ENCODE assay signal across 14 cellular contexts in the genomic region with DNA sequence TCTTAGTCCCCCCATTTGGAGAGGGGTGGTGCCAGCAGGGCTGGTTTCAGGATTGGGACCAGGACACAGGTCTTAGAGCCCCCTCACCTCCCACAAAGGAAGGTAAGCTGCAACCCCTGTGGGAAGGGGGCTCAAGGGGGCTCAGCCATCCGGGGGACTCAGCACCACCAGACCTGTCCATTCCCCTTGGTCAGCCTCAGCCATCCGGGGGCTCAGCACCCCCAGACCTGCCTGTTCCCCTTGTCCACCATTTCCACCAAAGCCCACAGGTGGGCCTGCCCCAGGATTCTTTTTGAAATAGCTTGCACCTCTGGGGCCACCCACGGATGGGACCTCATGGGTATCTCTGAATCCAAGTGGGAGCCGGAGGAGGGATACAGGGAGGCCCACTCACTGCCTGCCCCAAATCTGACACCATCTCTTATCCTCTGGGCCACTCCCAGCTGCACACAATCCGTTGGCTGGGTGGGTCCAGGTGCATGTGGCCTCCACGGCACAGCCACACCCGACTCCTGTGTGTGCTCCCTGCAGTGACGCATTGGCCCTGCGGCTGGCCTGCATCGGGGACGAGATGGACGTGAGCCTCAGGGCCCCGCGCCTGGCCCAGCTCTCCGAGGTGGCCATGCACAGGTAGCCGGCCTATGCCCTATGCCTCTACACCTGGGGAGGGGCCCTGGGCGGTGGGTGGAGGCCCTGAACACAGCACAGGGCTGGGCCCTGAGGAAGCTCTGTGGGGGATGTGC. TPM values are rescaled to one million over a fixed set of nuclear protein-coding genes. Genes with fewer than 3 reads are reported as not detected.
A peak's percentile ranks its signal among the peaks of the same experiment; 100 is the strongest.
DNase-seq lines count a peak whose midpoint lies in the region; ATAC-seq, FAIRE-seq and TF ChIP-seq lines count a peak whose summit lies in the region.
"Had no signal": no experiment of that assay in that cellular context is flagged by ENCODE, and none has a peak within 500 bp of the region (broad histone marks: within the 10 kb centered on the region; RNA-seq: fewer than 3 reads in every experiment).

No MANE protein-coding gene starts in this region.

- H3K4me2 ChIP-seq in PC-9 (peak overlapping the region; percentile 73), keratinocyte (ENCODE audit: control insufficient read depth, extremely low read depth, insufficient read depth, low read depth, low read length) (peak overlapping the region; percentile 92)

- peak overlapping the region; percentile 83 for H3K9ac ChIP-seq in keratinocyte (ENCODE audit: control insufficient read depth, extremely low read depth, insufficient read depth, low read length)

- peaks cover 4% of the 10 kb centered on the region; the same call in 1 of the 2 replicates for H3K36me3 ChIP-seq in PC-9 (ENCODE audit: low read depth)
- H3K36me3 ChIP-seq in keratinocyte (ENCODE audit: control insufficient read depth in 2 of 2, extremely low read depth in 1 of 2, insufficient read depth in 2 of 2, low read length in 2 of 2) = peaks cover 10% of the 10 kb centered on the region in 2 experiments

- no peak for ATAC-seq in HG02981 (IDR thresholded peaks at IDR 0.05; ENCODE audit: unreplicated experiment)

- H3K27ac ChIP-seq in AG04450 (ENCODE audit: low read depth, low read length) = peak overlapping the region; percentile 39
- peak overlapping the region; percentile 92 for H3K27ac ChIP-seq in PC-9
- H3K27ac ChIP-seq in keratinocyte (ENCODE audit: control insufficient read depth, insufficient read depth, low read length) = peak overlapping the region; percentile 96
- H3K27ac ChIP-seq: upper lobe of right lung had no signal

- no peak overlapping the region for H3K4me3 ChIP-seq in AG04450 (ENCODE audit: low read depth, low read length)
- peak overlapping the region; percentile 10; the same call in 1 of the 2 replicates for H3K4me3 ChIP-seq in PC-9
- peak overlapping the region; percentile 1 to 57 (median 48) for H3K4me3 ChIP-seq in keratinocyte (ENCODE audit: control insufficient read depth in 2 of 3, extremely low read depth in 1 of 3, insufficient read depth in 2 of 3, low read depth in 1 of 3, low read length in 3 of 3)
- H3K4me3 ChIP-seq: skin epidermis, upper lobe of right lung had no signal

- H4K20me1 ChIP-seq in PC-9 (ENCODE audit: insufficient read depth) (peaks cover 12% of the 10 kb centered on the region; the same call in 1 of the 2 replicates), keratinocyte (ENCODE audit: control insufficient read depth, extremely low read depth, insufficient read depth, low read length) (no peaks in the 10 kb centered on the region)

- peak; percentile 69 for FAIRE-seq in keratinocyte (lab: Jason Lieb, UNC)
- FAIRE-seq: islet of Langerhans had no signal

- dilution Hi-C loops in keratinocyte (cut with MboI; ENCODE audit: extremely low pct_ligation_motif_present, low sequenced_read_pairs) = no loop called here

- TSS peak; percentile 82 for BruUV-seq in PC-9 (replicated peaks; lab: Mats Ljungman, UMichigan)

- H3K9me3 ChIP-seq in AG04450 (ENCODE audit: control insufficient read depth, insufficient read depth, low read length) = no peaks in the 10 kb centered on the region
- no peaks in the 10 kb centered on the region for H3K9me3 ChIP-seq in PC-9 (ENCODE audit: insufficient read depth, low read depth)
- no peaks in the 10 kb centered on the region for H3K9me3 ChIP-seq in keratinocyte (ENCODE audit: control insufficient read depth, low read depth, low read length)
- H3K9me3 ChIP-seq: upper lobe of right lung had no signal

- no peaks in the 10 kb centered on the region for H3K9me1 ChIP-seq in keratinocyte (ENCODE audit: control insufficient read depth, extremely low read depth, insufficient read depth, low read length)

- H3K27me3 ChIP-seq in AG04450 (ENCODE audit: control insufficient read depth, insufficient read depth, low read length) (no peaks in the 10 kb centered on the region), PC-9 (ENCODE audit: insufficient read depth, low read depth) (no peaks in the 10 kb centered on the region), keratinocyte (ENCODE audit: control insufficient read depth, extremely low read depth, insufficient read depth, low read length) (no peaks in the 10 kb centered on the region)
- H3K27me3 ChIP-seq: upper lobe of right lung had no signal

- peaks cover 46% of the 10 kb centered on the region for H3K4me1 ChIP-seq in PC-9 (replicated peaks; ENCODE audit: insufficient read depth)
- peaks cover 31% of the 10 kb centered on the region for H3K4me1 ChIP-seq in keratinocyte (ENCODE audit: control insufficient read depth, extremely low read depth, insufficient read depth, low read length)

- no peak overlapping the region for H2AFZ ChIP-seq in PC-9
- peak overlapping the region; percentile 22 for H2AFZ ChIP-seq in keratinocyte (ENCODE audit: control insufficient read depth, low read length)

- no peak for DNase-seq in AG04450 (ENCODE audit: low read depth, low spot score)
- DNase-seq in PC-9 = peak; percentile 91 to 95
- DNase-seq in keratinocyte (ENCODE audit: low read depth, low spot score) = peak; percentile 73
- no peak for DNase-seq in NCI-H2196 treated with DMSO at 0.1 percent for 48 hours (lab: John Stamatoyannopoulos, UW; ENCODE audit: unreplicated experiment)
- no peak for DNase-seq in globus pallidus (ENCODE audit: low spot score)
- DNase-seq: activated CD4-positive, alpha-beta T cell treated with anti-CD3 and anti-CD28 coated beads, Interleukin-2, amount 50 U/mL, for 4 hours; activated naive CD4-positive, alpha-beta T cell treated with anti-CD3 and anti-CD28 coated beads for 36 hours; DMS79 treated with DMSO at 0.1 percent for 48 hours; NCI-H2029 treated with DMSO at 0.1 percent for 48 hours; OCI-M1; upper lobe of right lung had no signal

- CTCF ChIA-PET in AG04450 (lab: Charles Lee) (interaction anchor here (0.7 kb wide), 1 partner anchor 32 kb away, joined by 3 read pairs; no protein-coding TSS in a partner anchor), PC-9 (lab: Charles Lee) (interaction anchor here (0.7 kb wide), 1 partner anchor 259 kb away, joined by 3 read pairs; no protein-coding TSS in a partner anchor)

- POLR2A ChIA-PET in AG04450 (lab: Yijun Ruan, JAX) (interaction anchor here (0.6 kb wide), 2 partner anchors 289 to 326 kb away, joined by 3 read pairs; no protein-coding TSS in a partner anchor), PC-9 (lab: Charles Lee; ENCODE audit: unreplicated experiment) (interaction anchor here (0.5 to 0.6 kb wide), 3 partner anchors 17 to 1419 kb away, joined by 6 to 20 read pairs (median 13); a partner anchor contains a TSS)

- no peak for TF ChIP-seq CTCF in AG04450 (IDR thresholded peaks at IDR 0.05; ENCODE audit: low read depth, low read length)
- TF ChIP-seq CTCF in PC-9 (conservative IDR thresholded peaks at IDR 0.05) = no peak
- no peak for TF ChIP-seq CTCF in keratinocyte (optimal IDR thresholded peaks at IDR 0.05 in 1 of 3, IDR thresholded peaks at IDR 0.05 in 1 of 3, conservative IDR thresholded peaks at IDR 0.05 in 1 of 3; ENCODE audit: extremely low read depth in 1 of 3, insufficient read depth in 2 of 3, low read length in 3 of 3)

- no peaks in the 10 kb centered on the region for H3K9me2 ChIP-seq in PC-9 (ENCODE audit: insufficient read depth)

- intact Hi-C loops in PC-9 (cut with micrococcal nuclease; ENCODE audit: unreplicated experiment) = loop anchor here (1.0 to 10.0 kb wide), 4 partner anchors 33 to 264 kb away; no protein-coding TSS in a partner anchor

- H3K79me2 ChIP-seq in PC-9 (ENCODE audit: low read depth) (no peaks in the 10 kb centered on the region; the same call in 1 of the 2 replicates), keratinocyte (ENCODE audit: control insufficient read depth, insufficient read depth, low read length) (no peaks in the 10 kb centered on the region)

- peaks cover 54% of the 10 kb centered on the region for H3F3A ChIP-seq in PC-9 (ENCODE audit: insufficient read depth, low read depth)

RNA-seq across cellular contexts. Expression of a gene that starts 15.9 kb away (rescaled TPM):
- polyA plus RNA-seq in AG04450 (2011; rRNA removed) = 10.5 and 12.0 TPM in 2 replicates
- polyA minus RNA-seq in AG04450 (2011; rRNA and poly(A)+ RNA removed) = 5.6 and 8.1 TPM in 2 replicates
- 31.4 and 35.5 TPM in 2 replicates for total RNA-seq in PC-9 (2021)
- polyA plus RNA-seq in keratinocyte = 13.9 to 17.1 TPM (median 15.6 TPM) in 3 replicates
- 4.3 TPM for polyA plus RNA-seq in keratinocyte (2011; ENCODE audit: low read depth)
- 11.1 and 18.2 TPM in 2 replicates for polyA plus RNA-seq in keratinocyte (2011; cell fraction: cytosol; rRNA removed)
- 10.0 and 12.8 TPM in 2 replicates for polyA plus RNA-seq in keratinocyte (2011; cell fraction: nucleus; rRNA removed)
- 12.3 and 16.4 TPM in 2 replicates for polyA plus RNA-seq in keratinocyte (2012; ENCODE audit: low replicate concordance)
- polyA minus RNA-seq in keratinocyte = 7.4 to 8.9 TPM (median 8.4 TPM) in 3 replicates
- 8.8 TPM for polyA minus RNA-seq in keratinocyte (2011; cell fraction: cytosol; rRNA and poly(A)+ RNA removed)
- polyA minus RNA-seq in keratinocyte (2011; cell fraction: nucleus; rRNA and poly(A)+ RNA removed) = 5.2 and 7.3 TPM in 2 replicates

RNA-seq across cellular contexts. Expression of a gene that starts 16.8 kb away (rescaled TPM):
- not detected in 2 replicates for polyA plus RNA-seq in AG04450 (2011; rRNA removed)
- polyA minus RNA-seq in AG04450 (2011; rRNA and poly(A)+ RNA removed) = not detected in 2 replicates
- 10.6 and 14.5 TPM in 2 replicates for total RNA-seq in PC-9 (2021)
- 2.9 to 4.6 TPM (median 4.4 TPM) in 3 replicates for polyA plus RNA-seq in keratinocyte
- 4.3 TPM for polyA plus RNA-seq in keratinocyte (2011; ENCODE audit: low read depth)
- polyA plus RNA-seq in keratinocyte (2011; cell fraction: cytosol; rRNA removed) = 4.2 and 6.5 TPM in 2 replicates
- 4.7 and 6.8 TPM in 2 replicates for polyA plus RNA-seq in keratinocyte (2011; cell fraction: nucleus; rRNA removed)
- 6.0 and 7.7 TPM in 2 replicates for polyA plus RNA-seq in keratinocyte (2012; ENCODE audit: low replicate concordance)
- polyA minus RNA-seq in keratinocyte = 1.5 to 2.6 TPM (median 2.0 TPM) in 3 replicates
- polyA minus RNA-seq in keratinocyte (2011; cell fraction: cytosol; rRNA and poly(A)+ RNA removed) = 7.3 TPM
- polyA minus RNA-seq in keratinocyte (2011; cell fraction: nucleus; rRNA and poly(A)+ RNA removed) = 1.2 and 1.8 TPM in 2 replicates

RNA-seq across cellular contexts. Expression of a gene that starts 24.0 kb away (rescaled TPM):
- 107 and 146 TPM in 2 replicates for polyA plus RNA-seq in AG04450 (2011; rRNA removed)
- polyA minus RNA-seq in AG04450 (2011; rRNA and poly(A)+ RNA removed) = 17.3 and 23.5 TPM in 2 replicates
- 243 and 308 TPM in 2 replicates for total RNA-seq in PC-9 (2021)
- 139 to 405 TPM (median 155 TPM) in 3 replicates for polyA plus RNA-seq in keratinocyte
- polyA plus RNA-seq in keratinocyte (2011; ENCODE audit: low read depth) = 30.9 TPM
- polyA plus RNA-seq in keratinocyte (2011; cell fraction: cytosol; rRNA removed) = 137 and 469 TPM in 2 replicates
- 106 and 193 TPM in 2 replicates for polyA plus RNA-seq in keratinocyte (2011; cell fraction: nucleus; rRNA removed)
- 172 and 342 TPM in 2 replicates for polyA plus RNA-seq in keratinocyte (2012; ENCODE audit: low replicate concordance)
- polyA minus RNA-seq in keratinocyte = 38.9 to 73.0 TPM (median 41.2 TPM) in 3 replicates
- 432 TPM for polyA minus RNA-seq in keratinocyte (2011; cell fraction: cytosol; rRNA and poly(A)+ RNA removed)
- polyA minus RNA-seq in keratinocyte (2011; cell fraction: nucleus; rRNA and poly(A)+ RNA removed) = 74.4 and 89.7 TPM in 2 replicates

RNA-seq across cellular contexts. Expression of a gene that starts 38.1 kb away (rescaled TPM):
- 17.5 and 18.8 TPM in 2 replicates for polyA plus RNA-seq in AG04450 (2011; rRNA removed)
- 17.1 and 19.6 TPM in 2 replicates for polyA minus RNA-seq in AG04450 (2011; rRNA and poly(A)+ RNA removed)
- total RNA-seq in PC-9 (2021) = 7.8 and 11.2 TPM in 2 replicates
- polyA plus RNA-seq in keratinocyte = 3.5 to 6.0 TPM (median 3.9 TPM) in 3 replicates
- polyA plus RNA-seq in keratinocyte (2011; ENCODE audit: low read depth) = 4.1 TPM
- 6.3 and 7.2 TPM in 2 replicates for polyA plus RNA-seq in keratinocyte (2011; cell fraction: cytosol; rRNA removed)
- 5.5 and 5.6 TPM in 2 replicates for polyA plus RNA-seq in keratinocyte (2011; cell fraction: nucleus; rRNA removed)
- 2.8 and 7.4 TPM in 2 replicates for polyA plus RNA-seq in keratinocyte (2012; ENCODE audit: low replicate concordance)
- polyA minus RNA-seq in keratinocyte = 3.8 to 8.6 TPM (median 4.2 TPM) in 3 replicates
- polyA minus RNA-seq in keratinocyte (2011; cell fraction: cytosol; rRNA and poly(A)+ RNA removed) = 2.3 TPM
- polyA minus RNA-seq in keratinocyte (2011; cell fraction: nucleus; rRNA and poly(A)+ RNA removed) = 1.7 and 2.2 TPM in 2 replicates

RNA-seq across cellular contexts. Expression of a gene that starts 59.6 kb away (rescaled TPM):
- polyA plus RNA-seq in AG04450 (2011; rRNA removed) = 5.7 and 9.0 TPM in 2 replicates
- polyA minus RNA-seq in AG04450 (2011; rRNA and poly(A)+ RNA removed) = 6.1 and 10.0 TPM in 2 replicates
- 97.0 and 113 TPM in 2 replicates for total RNA-seq in PC-9 (2021)
- 22.1 to 30.4 TPM (median 28.0 TPM) in 3 replicates for polyA plus RNA-seq in keratinocyte
- polyA plus RNA-seq in keratinocyte (2011; ENCODE audit: low read depth) = 7.7 TPM
- 23.0 and 39.6 TPM in 2 replicates for polyA plus RNA-seq in keratinocyte (2011; cell fraction: cytosol; rRNA removed)
- 26.5 and 38.5 TPM in 2 replicates for polyA plus RNA-seq in keratinocyte (2011; cell fraction: nucleus; rRNA removed)
- polyA plus RNA-seq in keratinocyte (2012; ENCODE audit: low replicate concordance) = 30.2 and 46.8 TPM in 2 replicates
- 48.8 to 114 TPM (median 49.9 TPM) in 3 replicates for polyA minus RNA-seq in keratinocyte
- 42.0 TPM for polyA minus RNA-seq in keratinocyte (2011; cell fraction: cytosol; rRNA and poly(A)+ RNA removed)
- polyA minus RNA-seq in keratinocyte (2011; cell fraction: nucleus; rRNA and poly(A)+ RNA removed) = 18.8 and 19.5 TPM in 2 replicates

Comparison
In these comparisons a context has a peak if more than half of its experiments do, and no peak if none do; other contexts are left out.
1. DNase-seq: peak in PC-9 (2 of 2) and keratinocyte (single experiment); none in AG04450 (single experiment), NCI-H2196 treated with DMSO at 0.1 percent for 48 hours (single experiment) and globus pallidus (single experiment).
2. H3K27ac ChIP-seq: peak in every context shown above with its lines; median percentile 96 in keratinocyte; 92 in PC-9; 39 in AG04450.